In the genomic region with DNA sequence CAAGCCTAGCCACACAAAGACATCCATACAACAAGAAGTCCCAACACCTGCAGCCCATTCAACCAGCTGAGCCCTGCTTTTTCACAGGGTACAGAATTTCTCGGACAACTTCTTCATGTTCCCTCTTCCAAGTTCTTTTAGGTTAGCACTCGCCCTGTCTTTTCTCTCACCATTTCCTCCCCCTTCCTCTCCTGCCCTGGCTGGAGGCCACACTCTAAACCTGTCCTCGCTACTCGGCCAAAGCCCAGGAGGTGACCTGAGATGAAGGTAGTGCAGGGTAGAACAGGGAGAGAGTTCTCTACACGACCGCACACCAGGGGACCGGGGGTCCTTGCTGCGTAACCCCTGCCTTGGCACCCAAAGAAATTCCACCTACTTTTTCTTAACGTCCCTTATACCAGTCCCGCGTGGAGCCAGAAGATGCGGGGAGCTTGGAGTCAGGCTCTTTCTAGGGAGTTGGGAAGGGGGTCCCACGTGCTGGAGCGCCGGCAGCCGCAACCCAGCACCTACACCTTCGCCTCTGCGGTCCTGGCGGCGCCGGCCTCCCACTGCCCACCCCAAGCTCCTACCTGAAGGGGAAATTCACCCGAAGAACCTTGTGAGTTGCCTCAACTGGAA, we compare ENCODE assay signal across 22 cellular contexts. TPM values are rescaled to one million over a fixed set of nuclear protein-coding genes. Genes with fewer than 3 reads are reported as not detected.
"Had no signal": no experiment of that assay in that cellular context is flagged by ENCODE, and none has a peak within 500 bp of the region (broad histone marks: within the 10 kb centered on the region; RNA-seq: fewer than 3 reads in every experiment).

No MANE protein-coding gene starts in this region.

- H3K4me3 Mint-ChIP-seq: activated CD4-positive, alpha-beta T cell treated with anti-CD3 and anti-CD28 coated beads, Interleukin-2, amount 10 ng/mL, durations not matched to agents 24 days and 14 days; activated CD8-positive, alpha-beta T cell treated with anti-CD3 and anti-CD28 coated beads for 36 hours; activated naive CD8-positive, alpha-beta T cell treated with anti-CD3 and anti-CD28 coated beads, Interleukin-2, amount 10 ng/mL, durations not matched to agents 7 days and 5 days; activated T-helper 17 cell treated with anti-CD3 and anti-CD28 coated beads, Interleukin-2, amount 50 U/mL, for 72 hours; nephron progenitor cell had no signal

- ATAC-seq: activated CD8-positive, alpha-beta T cell treated with anti-CD3 and anti-CD28 coated beads for 36 hours; activated T-helper 17 cell treated with anti-CD3 and anti-CD28 coated beads, Interleukin-2, amount 50 U/mL, for 72 hours; left lobe of liver; stimulated activated naive CD8-positive, alpha-beta T cell treated with anti-CD3 and anti-CD28 coated beads, Interleukin-15, Interleukin-2, amounts not matched to agents 100 U/mL and 50 U/mL, for 24 hours had no signal

- H3K4me3 ChIP-seq: right atrium auricular region, suprapubic skin, upper lobe of left lung had no signal

- H3K27ac ChIP-seq: dorsolateral prefrontal cortex, right atrium auricular region, suprapubic skin, upper lobe of left lung had no signal

- H3K27ac Mint-ChIP-seq: activated CD4-positive, alpha-beta T cell treated with anti-CD3 and anti-CD28 coated beads, Interleukin-2, amount 10 ng/mL, durations not matched to agents 24 days and 14 days; activated CD8-positive, alpha-beta T cell treated with anti-CD3 and anti-CD28 coated beads for 36 hours; activated naive CD8-positive, alpha-beta T cell treated with anti-CD3 and anti-CD28 coated beads, Interleukin-2, amount 10 ng/mL, durations not matched to agents 7 days and 5 days; activated T-helper 17 cell treated with anti-CD3 and anti-CD28 coated beads, Interleukin-2, amount 50 U/mL, for 72 hours; nephron progenitor cell; progenitor cell of endocrine pancreas had no signal

- H3K4me1 Mint-ChIP-seq: activated naive CD8-positive, alpha-beta T cell treated with anti-CD3 and anti-CD28 coated beads, Interleukin-2, amount 10 ng/mL, durations not matched to agents 7 days and 5 days; nephron progenitor cell had no signal

- H3K9me3 Mint-ChIP-seq: activated CD8-positive, alpha-beta T cell treated with anti-CD3 and anti-CD28 coated beads for 36 hours had no signal

- H3K9me3 ChIP-seq: right atrium auricular region, suprapubic skin, upper lobe of left lung had no signal

- DNase-seq: activated CD4-positive, alpha-beta T cell treated with anti-CD3 and anti-CD28 coated beads, Interleukin-2, amount 10 ng/mL, durations not matched to agents 24 days and 14 days; activated CD8-positive, alpha-beta T cell treated with anti-CD3 and anti-CD28 coated beads for 36 hours; activated naive CD4-positive, alpha-beta T cell; activated naive CD8-positive, alpha-beta T cell treated with anti-CD3 and anti-CD28 coated beads, Interleukin-2, amount 10 ng/mL, durations not matched to agents 7 days and 5 days; activated T-cell treated with anti-CD3 and anti-CD28 coated beads, Interleukin-2, amount 50 U/mL, for 1 hour; amygdala; dorsolateral prefrontal cortex; erythroblast; nephron progenitor cell; stimulated activated naive CD8-positive, alpha-beta T cell treated with anti-CD3 and anti-CD28 coated beads, Interleukin-15, Interleukin-2, amounts not matched to agents 100 U/mL and 50 U/mL, for 24 hours; T1000 had no signal

- H3K36me3 ChIP-seq: right atrium auricular region, suprapubic skin, upper lobe of left lung had no signal

RNA-seq across cellular contexts. Expression of gene DLX6, which starts 16.0 kb away (rescaled TPM):
- total RNA-seq: activated CD4-positive, alpha-beta T cell treated with anti-CD3 and anti-CD28 coated beads, Interleukin-2, amount 10 ng/mL, durations not matched to agents 24 days and 14 days; activated CD8-positive, alpha-beta T cell treated with anti-CD3 and anti-CD28 coated beads for 36 hours; activated naive CD8-positive, alpha-beta T cell treated with anti-CD3 and anti-CD28 coated beads, Interleukin-2, amount 10 ng/mL, durations not matched to agents 7 days and 5 days; activated T-helper 17 cell treated with anti-CD3 and anti-CD28 coated beads, Interleukin-2, amount 50 U/mL, for 72 hours; cardiac septum; left lobe of liver; lung microvascular endothelial cell; right atrium auricular region; skeletal muscle tissue; T-helper 1 cell treated with Interleukin-12 subunit alpha and Interleukin-12 subunit beta and Interleukin-4 antibody, amounts not matched to agents 30 ng/mL and 1 ng/mL, for 36 hours; upper lobe of left lung had no signal

RNA-seq across cellular contexts. Expression of gene DLX5, which starts 35.3 kb away (rescaled TPM):
- total RNA-seq: activated CD4-positive, alpha-beta T cell treated with anti-CD3 and anti-CD28 coated beads, Interleukin-2, amount 10 ng/mL, durations not matched to agents 24 days and 14 days; activated CD8-positive, alpha-beta T cell treated with anti-CD3 and anti-CD28 coated beads for 36 hours; activated naive CD8-positive, alpha-beta T cell treated with anti-CD3 and anti-CD28 coated beads, Interleukin-2, amount 10 ng/mL, durations not matched to agents 7 days and 5 days; activated T-helper 17 cell treated with anti-CD3 and anti-CD28 coated beads, Interleukin-2, amount 50 U/mL, for 72 hours; left lobe of liver; lung microvascular endothelial cell; myocyte; right atrium auricular region; skeletal muscle tissue; T-helper 1 cell treated with Interleukin-12 subunit alpha and Interleukin-12 subunit beta and Interleukin-4 antibody, amounts not matched to agents 30 ng/mL and 1 ng/mL, for 36 hours; upper lobe of left lung had no signal
